In genomic region chr9:91178281-91179236, GRCh38 we compare ENCODE assay signal across 1 cellular context.
TF ChIP-seq lines count a peak whose summit lies in the region.

No MANE protein-coding gene starts in this region.

TF ChIP-seq in IMR-90, 13 proteins besides CTCF, POLR2A, EP300 and RAD21:
- no peak for TF ChIP-seq MXI1 (IDR thresholded peaks at IDR 0.05; ENCODE audit: borderline replicate concordance, low read depth, low read length)
- TF ChIP-seq NFE2L2 (IDR thresholded peaks at IDR 0.05; ENCODE audit: low read depth, low read length): no peak
- no peak for TF ChIP-seq RCOR1 (IDR thresholded peaks at IDR 0.05; ENCODE audit: insufficient replicate concordance, low read length)
